28 cellular contexts compared by ENCODE assay signal in the genomic region with DNA sequence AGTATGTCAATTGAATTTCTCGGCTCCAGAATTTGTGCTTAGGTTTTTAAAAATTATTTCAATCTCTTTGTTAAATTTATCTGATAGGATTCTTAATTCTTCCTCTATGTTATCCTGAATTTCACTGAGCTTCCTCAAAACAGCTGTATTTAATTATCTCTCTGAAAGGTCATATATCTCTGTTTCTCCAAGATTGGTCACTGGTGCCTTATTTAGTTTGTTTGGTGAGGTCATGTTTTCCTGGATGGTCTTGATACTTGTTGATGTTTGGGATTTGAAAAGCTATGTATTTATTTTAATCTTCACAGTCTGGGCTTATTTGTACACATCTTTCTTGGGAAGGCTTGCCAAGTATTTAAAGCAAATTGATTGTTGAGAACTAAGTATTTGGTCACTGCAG.
"Had no signal": no experiment of that assay in that cellular context is flagged by ENCODE, and none has a peak within 500 bp of the region (broad histone marks: within the 10 kb centered on the region; RNA-seq: fewer than 3 reads in every experiment).

No MANE protein-coding gene starts in this region.

- H3K79me2 ChIP-seq: hepatocyte had no signal

- ATAC-seq: foreskin keratinocyte; gastroesophageal sphincter; heart left ventricle; left lobe of liver; mucosa of descending colon; natural killer cell treated with Interleukin-12 subunit alpha and Interleukin-12 subunit beta and Interleukin-15 and Interleukin-18, amount 100 ng/mL, for 72 hours; pancreas; right lobe of liver; stimulated activated naive B cell treated with anti-CD40 and anti-IgM and Interleukin-4, amounts not matched to agents 10 μg/mL and 1 μg/mL and 100 μg/mL, for 72 hours had no signal

- H3K4me2 ChIP-seq: hepatocyte had no signal

- H3K4me3 Mint-ChIP-seq: memory B cell; naive B cell; natural killer cell treated with Interleukin-12 subunit alpha and Interleukin-12 subunit beta and Interleukin-15 and Interleukin-18, amount 100 ng/mL, for 72 hours; neural crest cell; stimulated activated naive B cell treated with anti-CD40 and anti-IgM and Interleukin-4, amounts not matched to agents 10 μg/mL and 1 μg/mL and 100 μg/mL, for 72 hours; stimulated activated naive CD8-positive, alpha-beta T cell treated with anti-CD3 and anti-CD28 coated beads, Interleukin-15, Interleukin-2, amounts not matched to agents 100 ng/mL and 50 ng/mL, for 24 hours had no signal

- H3K27ac Mint-ChIP-seq: memory B cell; natural killer cell treated with Interleukin-12 subunit alpha and Interleukin-12 subunit beta and Interleukin-15 and Interleukin-18, amount 100 ng/mL, for 72 hours; stimulated activated naive B cell treated with anti-CD40 and anti-IgM and Interleukin-4, amounts not matched to agents 10 μg/mL and 1 μg/mL and 100 μg/mL, for 72 hours; stimulated activated naive CD8-positive, alpha-beta T cell treated with anti-CD3 and anti-CD28 coated beads, Interleukin-15, Interleukin-2, amounts not matched to agents 100 ng/mL and 50 ng/mL, for 24 hours had no signal

- H3K36me3 ChIP-seq: esophagus squamous epithelium, gastroesophageal sphincter, heart left ventricle, neutrophil, pancreas, right lobe of liver, thoracic aorta, tibial nerve, upper lobe of left lung had no signal

- H3K36me3 Mint-ChIP-seq: memory B cell; naive B cell; stimulated activated naive B cell treated with anti-CD40 and anti-IgM and Interleukin-4, amounts not matched to agents 10 μg/mL and 1 μg/mL and 100 μg/mL, for 72 hours had no signal

- H3K27me3 Mint-ChIP-seq: stimulated activated naive CD8-positive, alpha-beta T cell treated with anti-CD3 and anti-CD28 coated beads, Interleukin-15, Interleukin-2, amounts not matched to agents 100 ng/mL and 50 ng/mL, for 24 hours had no signal

- H3K27me3 ChIP-seq: esophagus squamous epithelium, foreskin keratinocyte, gastroesophageal sphincter, heart left ventricle, hepatocyte, neutrophil, pancreas, right lobe of liver, tibial nerve, upper lobe of left lung had no signal

- H3K4me1 ChIP-seq: esophagus squamous epithelium, foreskin keratinocyte, gastroesophageal sphincter, pancreas, right lobe of liver, tibial nerve, upper lobe of left lung had no signal

- H3K4me3 ChIP-seq: coronary artery, esophagus squamous epithelium, gastroesophageal sphincter, heart left ventricle, hepatocyte, lung, mucosa of descending colon, pancreas, right lobe of liver, thoracic aorta, tibial nerve, upper lobe of left lung had no signal

- H2AFZ ChIP-seq: hepatocyte had no signal

- H3K9me3 Mint-ChIP-seq: memory B cell; naive B cell; natural killer cell treated with Interleukin-12 subunit alpha and Interleukin-12 subunit beta and Interleukin-15 and Interleukin-18, amount 100 ng/mL, for 72 hours; neural crest cell; stimulated activated naive B cell treated with anti-CD40 and anti-IgM and Interleukin-4, amounts not matched to agents 10 μg/mL and 1 μg/mL and 100 μg/mL, for 72 hours; stimulated activated naive CD8-positive, alpha-beta T cell treated with anti-CD3 and anti-CD28 coated beads, Interleukin-15, Interleukin-2, amounts not matched to agents 100 ng/mL and 50 ng/mL, for 24 hours had no signal

- H3K9me3 ChIP-seq: esophagus squamous epithelium, gastroesophageal sphincter, heart left ventricle, mucosa of descending colon, neutrophil, pancreas, right lobe of liver, thoracic aorta, upper lobe of left lung had no signal

- H3K27ac ChIP-seq: coronary artery, esophagus squamous epithelium, foreskin keratinocyte, gastroesophageal sphincter, heart left ventricle, hepatocyte, neutrophil, pancreas, right lobe of liver, thoracic aorta, tibial nerve, upper lobe of left lung had no signal

- H3K4me1 Mint-ChIP-seq: memory B cell; neural crest cell; stimulated activated naive B cell treated with anti-CD40 and anti-IgM and Interleukin-4, amounts not matched to agents 10 μg/mL and 1 μg/mL and 100 μg/mL, for 72 hours had no signal

- DNase-seq: dermis blood vessel endothelial cell; effector memory CD4-positive, alpha-beta T cell; erythroblast; esophagus squamous epithelium; foreskin keratinocyte; heart left ventricle; kidney; mucosa of descending colon; naive B cell; pancreas; right lobe of liver; small intestine; stimulated activated CD4-positive, alpha-beta T cell treated with anti-CD3 and anti-CD28 coated beads, Interleukin-15, amount 100 ng/mL, for 24 hours; stimulated activated CD4-positive, alpha-beta T cell treated with anti-CD3 and anti-CD28 coated beads, Interleukin-2, amount 100 ng/mL, for 48 hours; stimulated activated naive B cell treated with anti-CD40 and anti-IgM and Interleukin-4, amounts not matched to agents 10 μg/mL and 1 μg/mL and 100 μg/mL, for 72 hours; upper lobe of left lung had no signal
